In genomic region chr16:55021595-55022475, GRCh38 we compare ENCODE assay signal across 13 cellular contexts.
DNase-seq lines count a peak whose midpoint lies in the region; ATAC-seq and TF ChIP-seq lines count a peak whose summit lies in the region.
"Had no signal": no experiment of that assay in that cellular context is flagged by ENCODE, and none has a peak within 500 bp of the region (broad histone marks: within the 10 kb centered on the region; RNA-seq: fewer than 3 reads in every experiment).

No MANE protein-coding gene starts in this region.

- ATAC-seq in GM18519 (IDR thresholded peaks at IDR 0.05; ENCODE audit: low FRiP score, unreplicated experiment), result no peak
- ATAC-seq: activated naive CD8-positive, alpha-beta T cell treated with anti-CD3 and anti-CD28 coated beads, Interleukin-2, amount 50 U/mL, for 24 hours had no signal

- H3K9me3 ChIP-seq in adrenal gland (replicated peaks in 1 of 3), result no peaks in the 10 kb centered on the region

- H3K4me3 ChIP-seq in adrenal gland, result no peak overlapping the region

- no TSS peak for BruUV-seq in Calu3 (replicated peaks; lab: Mats Ljungman, UMichigan)

- H3K9me3 Mint-ChIP-seq in Calu3 (ENCODE audit: low read depth, unreplicated experiment), result peaks cover 14% of the 10 kb centered on the region
- peaks cover 4% of the 10 kb centered on the region for H3K9me3 Mint-ChIP-seq in glutamatergic neuron (ENCODE audit: unreplicated experiment)

- DNase-seq in Calu3 (peak; percentile 40), HS-5 (ENCODE audit: low read depth) (peak; percentile 22), SK-N-DZ (ENCODE audit: low spot score) (peak; percentile 10), iPS DF 4.7 (ENCODE audit: extremely low read depth, low spot score) (peak; percentile 19), glutamatergic neuron (no peak), adrenal gland (no peak)
- no peak for DNase-seq in stimulated activated CD4-positive, alpha-beta T cell treated with anti-CD3 and anti-CD28 coated beads, Interleukin-12 subunit alpha, Interleukin-12 subunit beta, amount 100 ng/mL, for 4 hours
- DNase-seq: activated naive CD8-positive, alpha-beta T cell treated with anti-CD3 and anti-CD28 coated beads, Interleukin-2, amount 50 U/mL, for 24 hours; hippocampal formation; NCI-H1105 treated with DMSO at 0.1 percent for 48 hours; posterior cingulate gyrus had no signal

- no peaks in the 10 kb centered on the region for H3K4me1 ChIP-seq in adrenal gland (replicated peaks in 1 of 2)

- H3K4me1 Mint-ChIP-seq in Calu3 (ENCODE audit: low read depth, unreplicated experiment) (no peaks in the 10 kb centered on the region), glutamatergic neuron (ENCODE audit: low read depth, unreplicated experiment) (no peaks in the 10 kb centered on the region)
- H3K4me1 Mint-ChIP-seq: activated naive CD8-positive, alpha-beta T cell treated with anti-CD3 and anti-CD28 coated beads, Interleukin-2, amount 50 U/mL, for 24 hours had no signal

- no peak overlapping the region for H3K27ac Mint-ChIP-seq in Calu3 (ENCODE audit: unreplicated experiment)
- no peak overlapping the region for H3K27ac Mint-ChIP-seq in glutamatergic neuron (ENCODE audit: unreplicated experiment)
- H3K27ac Mint-ChIP-seq: activated naive CD8-positive, alpha-beta T cell treated with anti-CD3 and anti-CD28 coated beads, Interleukin-2, amount 50 U/mL, for 24 hours had no signal

- no peaks in the 10 kb centered on the region for H3K36me3 Mint-ChIP-seq in Calu3 (ENCODE audit: insufficient read depth, unreplicated experiment)
- peaks cover 9% of the 10 kb centered on the region for H3K36me3 Mint-ChIP-seq in glutamatergic neuron (ENCODE audit: unreplicated experiment)

- intact Hi-C loops in Calu3 (cut with micrococcal nuclease; ENCODE audit: unreplicated experiment), result no loop called here
- intact Hi-C loops in adrenal gland (cut with DNase I), result no loop called here

- H3K4me3 Mint-ChIP-seq in Calu3 (ENCODE audit: low read depth, unreplicated experiment), result no peak overlapping the region
- H3K4me3 Mint-ChIP-seq in glutamatergic neuron (ENCODE audit: unreplicated experiment), result no peak overlapping the region
- H3K4me3 Mint-ChIP-seq: activated naive CD8-positive, alpha-beta T cell treated with anti-CD3 and anti-CD28 coated beads, Interleukin-2, amount 50 U/mL, for 24 hours had no signal

- H3K27me3 Mint-ChIP-seq in Calu3 (ENCODE audit: unreplicated experiment), result no peaks in the 10 kb centered on the region
- H3K27me3 Mint-ChIP-seq in glutamatergic neuron (ENCODE audit: unreplicated experiment), result peaks cover 5% of the 10 kb centered on the region

- TF ChIP-seq POLR2A in adrenal gland (IDR thresholded peaks at IDR 0.05), result no peak

- WGBS in adrenal gland, 4 donors, result 52 to 63% (median 58%) methylated on average over 9 to 11 of the region's 11 CpGs

- H3K27ac ChIP-seq in adrenal gland, result no peak overlapping the region
- H3K27ac ChIP-seq: VCaP had no signal

- no peak for TF ChIP-seq CTCF in Calu3 (IDR thresholded peaks at IDR 0.05; ENCODE audit: unreplicated experiment)
- TF ChIP-seq CTCF in glutamatergic neuron (IDR thresholded peaks at IDR 0.05; ENCODE audit: partially characterized antibody, unreplicated experiment), result no peak
- no peak for TF ChIP-seq CTCF in adrenal gland (IDR thresholded peaks at IDR 0.05)

- CTCF ChIA-PET in Calu3 (lab: Charles Lee), result interaction anchor here (0.7 kb wide), 1 partner anchor 174 kb away, joined by 3 read pairs; no protein-coding TSS in a partner anchor

- H3K27me3 ChIP-seq in adrenal gland, result peaks cover 4% of the 10 kb centered on the region

- H3K36me3 ChIP-seq in adrenal gland (replicated peaks in 1 of 2), result no peaks in the 10 kb centered on the region

Comparison
In these comparisons a context has a peak if more than half of its experiments do, and no peak if none do; other contexts are left out.
1. DNase-seq: peak in Calu3 (single experiment), HS-5 (single experiment), SK-N-DZ (single experiment) and iPS DF 4.7 (single experiment); none in stimulated activated CD4-positive, alpha-beta T cell treated with anti-CD3 and anti-CD28 coated beads, Interleukin-12 subunit alpha, Interleukin-12 subunit beta, amount 100 ng/mL, for 4 hours (single experiment), glutamatergic neuron (single experiment) and adrenal gland (0 of 7).